In the genomic region with DNA sequence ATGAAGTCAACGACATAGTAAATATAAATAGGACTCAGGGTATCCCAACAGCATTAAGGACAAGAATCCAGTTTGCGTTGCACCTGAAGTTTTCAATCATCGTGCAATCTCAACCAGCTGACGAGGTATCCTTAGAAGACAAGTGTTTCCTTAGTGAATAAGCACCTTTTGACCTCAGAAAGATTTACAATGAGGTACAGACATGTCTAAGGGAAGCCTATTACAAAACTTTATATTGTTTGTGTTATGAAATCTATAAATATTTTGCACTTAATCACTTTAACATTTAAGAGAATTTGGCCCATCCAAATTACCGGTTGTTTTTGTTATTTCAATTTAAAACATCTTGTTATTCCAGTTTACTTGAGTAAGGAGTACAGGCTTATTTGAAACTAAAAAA, we compare ENCODE assay signal across 13 cellular contexts.
DNase-seq lines count a peak whose midpoint lies in the region; ATAC-seq, FAIRE-seq and TF ChIP-seq lines count a peak whose summit lies in the region.
"Had no signal": no experiment of that assay in that cellular context is flagged by ENCODE, and none has a peak within 500 bp of the region (broad histone marks: within the 10 kb centered on the region; RNA-seq: fewer than 3 reads in every experiment).

No MANE protein-coding gene starts in this region.

- H3K4me3 ChIP-seq in ACC112 (ENCODE audit: low read depth, low read length) (no peak overlapping the region), IMR-90 (ENCODE audit: insufficient read depth, low read depth, low read length) (no peak overlapping the region), left lung (no peak overlapping the region)
- H3K4me3 ChIP-seq: BLaER1 had no signal

- peak overlapping the region; percentile 33; the same call in 1 of the 2 replicates for H4K91ac ChIP-seq in IMR-90 (ENCODE audit: insufficient read depth, low read depth, low read length)

- no peak for TF ChIP-seq CTCF in IMR-90 (conservative IDR thresholded peaks at IDR 0.05; ENCODE audit: low read depth, low read length)
- TF ChIP-seq CTCF in left lung (IDR thresholded peaks at IDR 0.05): no peak
- TF ChIP-seq CTCF in CD14-positive monocyte (IDR thresholded peaks at IDR 0.05): no peak

- H2BK120ac ChIP-seq in IMR-90 (ENCODE audit: low read depth, low read length): peak overlapping the region; percentile 42; the same call in 1 of the 2 replicates

- in situ Hi-C loops in IMR-90 (cut with MboI; ENCODE audit: low sequenced_read_pairs): no loop called here

- no peak overlapping the region for H2BK5ac ChIP-seq in IMR-90 (ENCODE audit: low read depth, low read length, poor library complexity, severe bottlenecking)

- peaks cover 0 to 11% of the 10 kb centered on the region in 2 experiments; a peak in 2 of 4 replicates for H3K79me1 ChIP-seq in IMR-90 (ENCODE audit: low read depth in 1 of 2, low read length in 2 of 2)

- peak; percentile 98 for FAIRE-seq in endometrium (lab: Jason Lieb, UNC)
- FAIRE-seq: A204.1 had no signal

- H3K9me3 Mint-ChIP-seq in CD14-positive monocyte: peaks cover 0 to 10% (median 6%) of the 10 kb centered on the region in 7 donors
- H3K9me3 Mint-ChIP-seq: CD4-positive, CD25-positive, alpha-beta regulatory T cell had no signal

- no peak overlapping the region for H3K4me3 Mint-ChIP-seq in CD14-positive monocyte
- H3K4me3 Mint-ChIP-seq: CD4-positive, CD25-positive, alpha-beta regulatory T cell had no signal

- peak overlapping the region; percentile 55; the same call in 1 of the 2 replicates for H3K23ac ChIP-seq in IMR-90 (ENCODE audit: low read depth, low read length)

- dilution Hi-C loops in IMR-90 (cut with HindIII; ENCODE audit: low sequenced_read_pairs, unreplicated experiment): no loop called here

- H4K20me1 ChIP-seq in IMR-90 (ENCODE audit: insufficient read depth, low read length): no peaks in the 10 kb centered on the region
- H4K20me1 ChIP-seq: BLaER1 had no signal

- H3K9me3 ChIP-seq in IMR-90 (ENCODE audit: control insufficient read depth, insufficient read depth, low read length): no peaks in the 10 kb centered on the region
- no peaks in the 10 kb centered on the region for H3K9me3 ChIP-seq in left lung
- H3K9me3 ChIP-seq: BLaER1 had no signal

- peak overlapping the region; percentile 58; the same call in 1 of the 2 replicates for H3K4ac ChIP-seq in IMR-90 (ENCODE audit: low read depth, low read length)

- no peak overlapping the region for H3K56ac ChIP-seq in IMR-90 (ENCODE audit: extremely low read depth, insufficient read depth, low read length)

- POLR2A ChIA-PET in IMR-90 (lab: Charles Lee; ENCODE audit: unreplicated experiment): no interaction called here

- BruUV-seq in IMR-90 (replicated peaks; lab: Mats Ljungman, UMichigan): no TSS peak

- no peaks in the 10 kb centered on the region for H3K4me1 Mint-ChIP-seq in CD14-positive monocyte
- H3K4me1 Mint-ChIP-seq: CD4-positive, CD25-positive, alpha-beta regulatory T cell had no signal

- H4K5ac ChIP-seq in IMR-90 (ENCODE audit: low read depth, low read length): no peak overlapping the region; the same call in 1 of the 2 replicates

- H2AK9ac ChIP-seq in IMR-90 (replicated peaks; ENCODE audit: low read depth, low read length, poor library complexity): no peak overlapping the region

- H3K18ac ChIP-seq in IMR-90 (ENCODE audit: low read depth, low read length): peak overlapping the region; percentile 33; the same call in 1 of the 2 replicates

- no peak for TF ChIP-seq POLR2A in IMR-90 (IDR thresholded peaks at IDR 0.05; ENCODE audit: low read depth, low read length)

- DNase-seq in IMR-90: no peak
- no peak for DNase-seq in left lung
- DNase-seq in NCI-H1417 treated with DMSO at 0.1 percent for 48 hours (lab: John Stamatoyannopoulos, UW): no peak
- no peak for DNase-seq in NCI-H1048 (lab: John Stamatoyannopoulos, UW)
- no peak for DNase-seq in sciatic nerve (ENCODE audit: low spot score)
- no peak for DNase-seq in CD14-positive monocyte (ENCODE audit: low spot score)
- DNase-seq: CD4-positive, CD25-positive, alpha-beta regulatory T cell; DMS53; GF-D8 had no signal

- H3K36me3 ChIP-seq in ACC112 (ENCODE audit: insufficient read depth, low read length) (no peaks in the 10 kb centered on the region), IMR-90 (ENCODE audit: control insufficient read depth, insufficient read depth, low read length) (no peaks in the 10 kb centered on the region), left lung (no peaks in the 10 kb centered on the region)
- H3K36me3 ChIP-seq: BLaER1 had no signal

- H3K27ac Mint-ChIP-seq in CD14-positive monocyte: no peak overlapping the region
- H3K27ac Mint-ChIP-seq: CD4-positive, CD25-positive, alpha-beta regulatory T cell had no signal

- H4K8ac ChIP-seq in IMR-90 (ENCODE audit: low read depth in 2 of 2, low read length in 2 of 2): no peak overlapping the region

- peaks cover 13% of the 10 kb centered on the region for H3K9me1 ChIP-seq in IMR-90 (ENCODE audit: insufficient read depth, low read length)

- TF ChIP-seq RAD21 in IMR-90 (IDR thresholded peaks at IDR 0.05; ENCODE audit: low read length): no peak

- H3K79me2 ChIP-seq in ACC112 (ENCODE audit: control insufficient read depth, insufficient read depth, low read length, unreplicated experiment): no peaks in the 10 kb centered on the region

- peak overlapping the region; percentile 89; the same call in 1 of the 2 replicates for H3K27ac ChIP-seq in ACC112 (ENCODE audit: low read depth, low read length)
- H3K27ac ChIP-seq in IMR-90 (ENCODE audit: insufficient read depth, low read length): no peak overlapping the region
- H3K27ac ChIP-seq in left lung: no peak overlapping the region
- H3K27ac ChIP-seq: BLaER1 had no signal

- H2BK15ac ChIP-seq in IMR-90 (ENCODE audit: low read depth, low read length): peak overlapping the region; percentile 61; the same call in 1 of the 3 replicates

- H3K4me1 ChIP-seq in ACC112 (ENCODE audit: control insufficient read depth, insufficient read depth, low read length, unreplicated experiment): peaks cover 34% of the 10 kb centered on the region
- H3K4me1 ChIP-seq in IMR-90 (ENCODE audit: control insufficient read depth, insufficient read depth, low read length): peaks cover 9% of the 10 kb centered on the region
- H3K4me1 ChIP-seq in left lung: peaks cover 13 to 19% of the 10 kb centered on the region in 2 donors

- no peak overlapping the region for H2AK5ac ChIP-seq in IMR-90 (ENCODE audit: low read depth, low read length)

- WGBS in IMR-90 (ENCODE audit: extremely low coverage in 2 of 2, insufficient read length in 1 of 2), 2 experiments: no CpG with 5 or more reads among the region's 5 CpGs

- ATAC-seq in IMR-90 (ENCODE audit: low read depth) (no peak), left lung (peak; percentile 52), sciatic nerve (no peak)

- H3K4me2 ChIP-seq in IMR-90 (ENCODE audit: low read depth, low read length): no peak overlapping the region
- H3K4me2 ChIP-seq: BLaER1 had no signal

- H3K27me3 Mint-ChIP-seq in CD14-positive monocyte (ENCODE audit: low read depth in 3 of 3): peaks cover 0 to 3% (median 0%) of the 10 kb centered on the region in 3 donors
- H3K27me3 Mint-ChIP-seq: CD4-positive, CD25-positive, alpha-beta regulatory T cell had no signal

- H3K36me3 Mint-ChIP-seq in CD14-positive monocyte: no peaks in the 10 kb centered on the region
- H3K36me3 Mint-ChIP-seq: CD4-positive, CD25-positive, alpha-beta regulatory T cell had no signal

- no peak overlapping the region for H3K14ac ChIP-seq in IMR-90 (replicated peaks; ENCODE audit: low read depth, low read length)

- CTCF ChIA-PET in IMR-90 (lab: Yijun Ruan, JAX): no interaction called here

- peak overlapping the region; percentile 61; the same call in 1 of the 2 replicates for H2BK20ac ChIP-seq in IMR-90 (ENCODE audit: low read depth, low read length)

- intact Hi-C loops in IMR-90 (cut with micrococcal nuclease): loop anchor here (2.0 kb wide), 1 partner anchor 51 kb away; no protein-coding TSS in a partner anchor
- intact Hi-C loops in left lung (cut with DNase I): no loop called here
- intact Hi-C loops in sciatic nerve (cut with DNase I): no loop called here
- intact Hi-C loops in CD14-positive monocyte (cut with micrococcal nuclease): no loop called here

- no peak overlapping the region for H2AFZ ChIP-seq in ACC112 (ENCODE audit: low read length, unreplicated experiment)
- no peak overlapping the region for H2AFZ ChIP-seq in IMR-90 (replicated peaks; ENCODE audit: low read length, poor library complexity)

- H3K27me3 ChIP-seq in ACC112 (ENCODE audit: insufficient read depth, low read length): no peaks in the 10 kb centered on the region
- H3K27me3 ChIP-seq in IMR-90 (ENCODE audit: control insufficient read depth, insufficient read depth, low read length): no peaks in the 10 kb centered on the region
- H3K27me3 ChIP-seq in left lung: no peaks in the 10 kb centered on the region
- H3K27me3 ChIP-seq: BLaER1 had no signal

- H3K9ac ChIP-seq in IMR-90 (ENCODE audit: low read depth, low read length): no peak overlapping the region
- H3K9ac ChIP-seq: BLaER1 had no signal

TF ChIP-seq in IMR-90, 13 proteins besides CTCF, POLR2A, EP300 and RAD21:
- no peak for TF ChIP-seq MXI1 (IDR thresholded peaks at IDR 0.05; ENCODE audit: borderline replicate concordance, low read depth, low read length)
- TF ChIP-seq RCOR1 (IDR thresholded peaks at IDR 0.05; ENCODE audit: insufficient replicate concordance, low read length): no peak
- TF ChIP-seq MAZ (IDR thresholded peaks at IDR 0.05; ENCODE audit: borderline replicate concordance, low read depth, low read length): no peak
- no peak for TF ChIP-seq BHLHE40 (IDR thresholded peaks at IDR 0.05; ENCODE audit: low read depth, low read length)
- TF ChIP-seq CHD1 (IDR thresholded peaks at IDR 0.05; ENCODE audit: low read depth, low read length): no peak
